8 cellular contexts compared by ENCODE assay signal in genomic region chr2:199455533-199456382, GRCh38. TPM values are rescaled to one million over a fixed set of nuclear protein-coding genes. Genes with fewer than 3 reads are reported as not detected.
DNase-seq lines count a peak whose midpoint lies in the region; TF ChIP-seq lines count a peak whose summit lies in the region.

No MANE protein-coding gene starts in this region.

- DNase-seq in DMS53 (lab: John Stamatoyannopoulos, UW) (peak; percentile 88), RWPE1 (ENCODE audit: low spot score) (peak; percentile 55), fibroblast of pulmonary artery (ENCODE audit: low read depth) (no peak), sigmoid colon (peak; percentile 61), globus pallidus (ENCODE audit: low spot score) (no peak)
- no peak for DNase-seq in stimulated activated CD4-positive, alpha-beta T cell treated with anti-CD3 and anti-CD28 coated beads, Interleukin-2, amount 100 ng/mL, for 24 hours
- DNase-seq in stimulated activated naive CD4-positive, alpha-beta T cell (lab: John Stamatoyannopoulos, UW), result no peak

- TF ChIP-seq EP300 in sigmoid colon (IDR thresholded peaks at IDR 0.05), result no peak

- WGBS in sigmoid colon, 2 donors, result 3 to 5% methylated on average over 56 of the region's 56 CpGs

- POLR2A ChIA-PET in RWPE1 (lab: Yijun Ruan, JAX; ENCODE audit: low non-redundant PET), result no interaction called here

- no peak overlapping the region for H3K27ac ChIP-seq in HUES6 (ENCODE audit: low read depth, low read length)
- H3K27ac ChIP-seq in RWPE1, result peak overlapping the region; percentile 97
- H3K27ac ChIP-seq in sigmoid colon, result no peak overlapping the region

- H3K27me3 ChIP-seq in HUES6 (ENCODE audit: control insufficient read depth, insufficient read depth, low read length) (peaks cover 22% of the 10 kb centered on the region), sigmoid colon (peaks cover 33 to 86% (median 63%) of the 10 kb centered on the region in 3 donors)

- H3K4me3 ChIP-seq in HUES6 (ENCODE audit: low read depth, low read length) (peak overlapping the region; percentile 93), fibroblast of pulmonary artery (replicated peaks; ENCODE audit: low read depth, low read length) (peak overlapping the region; percentile 80), sigmoid colon (peak overlapping the region in 3 of 4 donors; percentile 1 to 78 (median 21))

- CTCF ChIA-PET in RWPE1 (lab: Yijun Ruan, JAX), result interaction anchor here (0.6 kb wide), 1 partner anchor 14 kb away, joined by 3 read pairs; no protein-coding TSS in a partner anchor

- H3K36me3 ChIP-seq in HUES6 (ENCODE audit: control insufficient read depth, insufficient read depth, low read length), result no peaks in the 10 kb centered on the region
- no peaks in the 10 kb centered on the region for H3K36me3 ChIP-seq in sigmoid colon

- TF ChIP-seq CTCF in RWPE1 (conservative IDR thresholded peaks at IDR 0.05; ENCODE audit: low read depth) (no peak), fibroblast of pulmonary artery (IDR thresholded peaks at IDR 0.05; ENCODE audit: low read length, missing control alignments) (no peak), sigmoid colon (IDR thresholded peaks at IDR 0.05) (no peak)

- H3K9me3 ChIP-seq in HUES6 (ENCODE audit: control insufficient read depth, insufficient read depth, low read depth, low read length) (no peaks in the 10 kb centered on the region), sigmoid colon (peaks cover 0 to under 1% (median 0%) of the 10 kb centered on the region in 4 donors)

- no peak for TF ChIP-seq POLR2A in sigmoid colon (IDR thresholded peaks at IDR 0.05)

- H3K9ac ChIP-seq in HUES6 (ENCODE audit: low read length), result peak overlapping the region; percentile 49

- intact Hi-C loops in sigmoid colon (cut with DNase I), result loop anchor here (5.0 kb wide), 1 partner anchor 1938 kb away; the partner anchor contains the start of gene MOB4

- H3K4me1 ChIP-seq in HUES6 (ENCODE audit: control insufficient read depth, insufficient read depth, low read length) (peaks cover 20% of the 10 kb centered on the region), sigmoid colon (peaks cover 0 to 40% (median 39%) of the 10 kb centered on the region in 4 donors)

RNA-seq across cellular contexts. Expression of gene SATB2, which starts 2.0 kb away (rescaled TPM):
- total RNA-seq in sigmoid colon, result 1 to 10 TPM in 3 of 4 donors, under 1 TPM in 1; 0.95 to 5.8 (median 2.2) TPM
- polyA plus RNA-seq in sigmoid colon, result 10 to 100 TPM; 28.2 to 43.7 (median 34.2) TPM

Comparison
In these comparisons a context has a peak if more than half of its experiments do, and no peak if none do; other contexts are left out.
1. DNase-seq: peak in DMS53 (single experiment), RWPE1 (single experiment) and sigmoid colon (single experiment); none in fibroblast of pulmonary artery (single experiment), globus pallidus (single experiment), stimulated activated CD4-positive, alpha-beta T cell treated with anti-CD3 and anti-CD28 coated beads, Interleukin-2, amount 100 ng/mL, for 24 hours (0 of 2) and stimulated activated naive CD4-positive, alpha-beta T cell (0 of 6).
2. H3K4me3 ChIP-seq: peak in every context shown above with its lines; median percentile 93 in HUES6; 80 in fibroblast of pulmonary artery; 21 in sigmoid colon.